ENCODE assay signal across 2 cellular contexts in genomic region chr3:168531116-168531515, GRCh38.
TF ChIP-seq lines count a peak whose summit lies in the region.

No MANE protein-coding gene starts in this region.

TF ChIP-seq in GM23338, 12 proteins besides CTCF, POLR2A, EP300 and RAD21:
- TF ChIP-seq ETS1 (IDR thresholded peaks at IDR 0.05) (no peak), ZNF331 (CRISPR knock-in tag; IDR thresholded peaks at IDR 0.05; ENCODE audit: low read depth) (no peak), EZH2 (IDR thresholded peaks at IDR 0.05; ENCODE audit: low read depth, unreplicated experiment) (no peak), EZH2phosphoT487 (IDR thresholded peaks at IDR 0.05; ENCODE audit: unreplicated experiment) (no peak), POLR2AphosphoS5 (IDR thresholded peaks at IDR 0.05; ENCODE audit: low read depth) (no peak), ZNF114 (CRISPR knock-in tag; IDR thresholded peaks at IDR 0.05) (no peak), NANOG (IDR thresholded peaks at IDR 0.05; ENCODE audit: borderline replicate concordance) (no peak), JUNB (IDR thresholded peaks at IDR 0.05; ENCODE audit: unreplicated experiment) (no peak), CREB1 (CRISPR knock-in tag; IDR thresholded peaks at IDR 0.05; ENCODE audit: low read depth) (no peak), STAT1 (IDR thresholded peaks at IDR 0.05; ENCODE audit: unreplicated experiment) (no peak)
- TF ChIP-seq, protein P1, sequence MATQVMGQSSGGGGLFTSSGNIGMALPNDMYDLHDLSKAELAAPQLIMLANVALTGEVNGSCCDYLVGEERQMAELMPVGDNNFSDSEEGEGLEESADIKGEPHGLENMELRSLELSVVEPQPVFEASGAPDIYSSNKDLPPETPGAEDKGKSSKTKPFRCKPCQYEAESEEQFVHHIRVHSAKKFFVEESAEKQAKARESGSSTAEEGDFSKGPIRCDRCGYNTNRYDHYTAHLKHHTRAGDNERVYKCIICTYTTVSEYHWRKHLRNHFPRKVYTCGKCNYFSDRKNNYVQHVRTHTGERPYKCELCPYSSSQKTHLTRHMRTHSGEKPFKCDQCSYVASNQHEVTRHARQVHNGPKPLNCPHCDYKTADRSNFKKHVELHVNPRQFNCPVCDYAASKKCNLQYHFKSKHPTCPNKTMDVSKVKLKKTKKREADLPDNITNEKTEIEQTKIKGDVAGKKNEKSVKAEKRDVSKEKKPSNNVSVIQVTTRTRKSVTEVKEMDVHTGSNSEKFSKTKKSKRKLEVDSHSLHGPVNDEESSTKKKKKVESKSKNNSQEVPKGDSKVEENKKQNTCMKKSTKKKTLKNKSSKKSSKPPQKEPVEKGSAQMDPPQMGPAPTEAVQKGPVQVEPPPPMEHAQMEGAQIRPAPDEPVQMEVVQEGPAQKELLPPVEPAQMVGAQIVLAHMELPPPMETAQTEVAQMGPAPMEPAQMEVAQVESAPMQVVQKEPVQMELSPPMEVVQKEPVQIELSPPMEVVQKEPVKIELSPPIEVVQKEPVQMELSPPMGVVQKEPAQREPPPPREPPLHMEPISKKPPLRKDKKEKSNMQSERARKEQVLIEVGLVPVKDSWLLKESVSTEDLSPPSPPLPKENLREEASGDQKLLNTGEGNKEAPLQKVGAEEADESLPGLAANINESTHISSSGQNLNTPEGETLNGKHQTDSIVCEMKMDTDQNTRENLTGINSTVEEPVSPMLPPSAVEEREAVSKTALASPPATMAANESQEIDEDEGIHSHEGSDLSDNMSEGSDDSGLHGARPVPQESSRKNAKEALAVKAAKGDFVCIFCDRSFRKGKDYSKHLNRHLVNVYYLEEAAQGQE (IDR thresholded peaks at IDR 0.05; ENCODE audit: unreplicated experiment), result no peak

TF ChIP-seq in IMR-90, 13 proteins besides CTCF, POLR2A, EP300 and RAD21 (continued from another document):
- no peak for TF ChIP-seq CHD1 (IDR thresholded peaks at IDR 0.05; ENCODE audit: low read depth, low read length)
- TF ChIP-seq, protein P2, sequence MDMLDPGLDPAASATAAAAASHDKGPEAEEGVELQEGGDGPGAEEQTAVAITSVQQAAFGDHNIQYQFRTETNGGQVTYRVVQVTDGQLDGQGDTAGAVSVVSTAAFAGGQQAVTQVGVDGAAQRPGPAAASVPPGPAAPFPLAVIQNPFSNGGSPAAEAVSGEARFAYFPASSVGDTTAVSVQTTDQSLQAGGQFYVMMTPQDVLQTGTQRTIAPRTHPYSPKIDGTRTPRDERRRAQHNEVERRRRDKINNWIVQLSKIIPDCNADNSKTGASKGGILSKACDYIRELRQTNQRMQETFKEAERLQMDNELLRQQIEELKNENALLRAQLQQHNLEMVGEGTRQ (IDR thresholded peaks at IDR 0.05; ENCODE audit: low read depth, low read length), result no peak
TF ChIP-seq in IMR-90: peak in this region for 0.
